ENCODE assay signal across 14 cellular contexts in the genomic region with DNA sequence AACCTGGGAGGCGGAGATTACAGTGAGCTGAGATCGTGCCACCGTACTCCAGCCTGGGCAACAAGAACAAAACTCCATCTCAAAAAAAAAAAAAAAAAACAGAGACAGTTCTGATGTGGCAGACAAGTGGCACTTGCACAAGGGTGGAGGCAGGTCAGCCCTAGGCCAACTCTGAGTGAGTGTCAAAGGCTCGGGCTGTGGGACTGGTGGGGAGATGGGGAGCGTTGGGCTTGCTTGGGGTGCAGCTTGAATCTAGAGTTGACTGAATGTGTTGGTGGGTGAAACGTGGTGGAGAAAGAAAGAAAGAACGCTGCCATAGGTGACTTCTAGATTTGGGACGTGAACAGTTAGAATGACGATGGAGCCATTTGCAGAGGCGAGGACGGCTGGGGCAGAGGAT.
DNase-seq lines count a peak whose midpoint lies in the region; ATAC-seq and TF ChIP-seq lines count a peak whose summit lies in the region.
"Had no signal": no experiment of that assay in that cellular context is flagged by ENCODE, and none has a peak within 500 bp of the region (broad histone marks: within the 10 kb centered on the region; RNA-seq: fewer than 3 reads in every experiment).

No MANE protein-coding gene starts in this region.

- H3K27me3 ChIP-seq in colonic mucosa (no peaks in the 10 kb centered on the region), Peyer's patch (no peaks in the 10 kb centered on the region)

- H3K9ac ChIP-seq in colonic mucosa (ENCODE audit: low read depth in 2 of 2, low read length in 2 of 2): no peak overlapping the region
- H3K9ac ChIP-seq: GM23248 had no signal

- H3K27ac ChIP-seq in colonic mucosa (no peak overlapping the region), Peyer's patch (no peak overlapping the region)
- H3K27ac ChIP-seq: GM23248 had no signal

- no peak for TF ChIP-seq POLR2A in Peyer's patch (IDR thresholded peaks at IDR 0.05)

- H3K4me3 ChIP-seq in colonic mucosa (no peak overlapping the region), Peyer's patch (no peak overlapping the region)
- H3K4me3 ChIP-seq: GM23248 had no signal

- no peaks in the 10 kb centered on the region for H3K27me3 Mint-ChIP-seq in osteocyte (ENCODE audit: unreplicated experiment)

- H3K36me3 ChIP-seq in colonic mucosa (no peaks in the 10 kb centered on the region), Peyer's patch (no peaks in the 10 kb centered on the region)

- TF ChIP-seq CTCF in colonic mucosa (IDR thresholded peaks at IDR 0.05): no peak
- TF ChIP-seq CTCF in osteocyte (IDR thresholded peaks at IDR 0.05): no peak
- no peak for TF ChIP-seq CTCF in Peyer's patch (IDR thresholded peaks at IDR 0.05)

- H3K27ac Mint-ChIP-seq in osteocyte (ENCODE audit: unreplicated experiment): no peak overlapping the region
- H3K27ac Mint-ChIP-seq: CD4-positive, alpha-beta memory T cell had no signal

- H3K4me3 Mint-ChIP-seq in osteocyte (ENCODE audit: unreplicated experiment): no peak overlapping the region
- H3K4me3 Mint-ChIP-seq: CD4-positive, alpha-beta memory T cell had no signal

- H3K36me3 Mint-ChIP-seq in osteocyte (ENCODE audit: unreplicated experiment): no peaks in the 10 kb centered on the region
- H3K36me3 Mint-ChIP-seq: CD4-positive, alpha-beta memory T cell had no signal

- no peak for ATAC-seq in left lobe of liver

- H3K4me1 ChIP-seq in colonic mucosa (no peaks in the 10 kb centered on the region), Peyer's patch (no peaks in the 10 kb centered on the region)
- H3K4me1 ChIP-seq: Caco-2 had no signal

- DNase-seq in colonic mucosa: peak; percentile 9
- peak; percentile 32 for DNase-seq in ecto neural progenitor cell (ENCODE audit: low spot score)
- peak; percentile 30 for DNase-seq in left lobe of liver (ENCODE audit: low spot score)
- peak; percentile 46 for DNase-seq in osteocyte (ENCODE audit: extremely low spot score, unreplicated experiment)
- no peak for DNase-seq in COLO829 (ENCODE audit: low spot score)
- no peak for DNase-seq in Peyer's patch
- DNase-seq in activated T-cell treated with anti-CD3 and anti-CD28 coated beads, Interleukin-2, amount 50 U/mL, for 48 hours: no peak
- DNase-seq: C1 segment of cervical spinal cord; Caco-2; CD4-positive, alpha-beta memory T cell; DMS153; DND-41; GM23248; HCEC 1CT had no signal

- H3K4me1 Mint-ChIP-seq in osteocyte (ENCODE audit: unreplicated experiment): no peaks in the 10 kb centered on the region
- H3K4me1 Mint-ChIP-seq: CD4-positive, alpha-beta memory T cell had no signal

- intact Hi-C loops in colonic mucosa (cut with DNase I): no loop called here

- H3K9me3 ChIP-seq in colonic mucosa: no peaks in the 10 kb centered on the region
- no peaks in the 10 kb centered on the region for H3K9me3 ChIP-seq in Peyer's patch
- H3K9me3 ChIP-seq: Caco-2 had no signal

- peaks cover 12% of the 10 kb centered on the region for H3K9me3 Mint-ChIP-seq in osteocyte (ENCODE audit: unreplicated experiment)

Comparison
In these comparisons a context has a peak if more than half of its experiments do, and no peak if none do; other contexts are left out.
1. DNase-seq: peak in colonic mucosa (single experiment), ecto neural progenitor cell (single experiment), left lobe of liver (single experiment) and osteocyte (single experiment); none in COLO829 (single experiment), Peyer's patch (0 of 3) and activated T-cell treated with anti-CD3 and anti-CD28 coated beads, Interleukin-2, amount 50 U/mL, for 48 hours (0 of 2).